19 cellular contexts compared by ENCODE assay signal in the genomic region with DNA sequence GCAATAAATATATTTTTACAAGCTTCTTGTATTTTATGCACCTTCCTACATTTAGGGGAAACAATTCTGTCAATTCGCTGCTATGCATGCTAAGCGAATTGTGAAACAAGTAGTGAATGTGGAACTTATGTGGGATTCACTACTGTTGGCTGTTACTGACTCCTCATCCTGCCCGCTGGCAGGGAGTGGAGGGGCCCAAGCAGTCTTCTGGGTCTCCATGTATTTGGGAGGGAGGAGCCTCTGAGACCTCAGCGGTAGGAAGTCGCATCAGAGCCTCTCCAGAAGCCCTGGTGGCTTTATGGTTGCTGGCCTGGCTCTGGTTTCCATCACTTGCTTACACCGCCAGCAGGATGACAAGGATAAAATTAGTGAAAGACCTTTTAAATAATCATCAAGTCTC. TPM values are rescaled to one million over a fixed set of nuclear protein-coding genes. Genes with fewer than 3 reads are reported as not detected.
DNase-seq lines count a peak whose midpoint lies in the region; ATAC-seq and TF ChIP-seq lines count a peak whose summit lies in the region.
"Had no signal": no experiment of that assay in that cellular context is flagged by ENCODE, and none has a peak within 500 bp of the region (broad histone marks: within the 10 kb centered on the region; RNA-seq: fewer than 3 reads in every experiment).

No MANE protein-coding gene starts in this region.

- H3K4me1 ChIP-seq in SK-N-SH (ENCODE audit: control insufficient read depth in 1 of 2, insufficient read depth in 2 of 2, low read depth in 1 of 2, low read length in 1 of 2) (peaks cover 4 to 18% of the 10 kb centered on the region in 2 experiments; a peak in 3 of 4 replicates), body of pancreas (peaks cover 34% of the 10 kb centered on the region)

- ATAC-seq in SK-N-SH treated with all-trans-retinoic acid at 6 μM for 48 hours (no peak), body of pancreas (no peak)
- ATAC-seq in stimulated activated effector memory CD8-positive, alpha-beta T cell treated with anti-CD3 and anti-CD28 coated beads, Interleukin-12 subunit alpha, Interleukin-12 subunit beta, amount 100 ng/mL, for 72 hours = no peak
- ATAC-seq: GM12878, sciatic nerve had no signal

- H2AFZ ChIP-seq in SK-N-SH (ENCODE audit: low read depth) = no peak overlapping the region

- H3K4me1 Mint-ChIP-seq in stimulated activated effector memory CD8-positive, alpha-beta T cell treated with anti-CD3 and anti-CD28 coated beads, Interleukin-12 subunit alpha, Interleukin-12 subunit beta, amount 100 ng/mL, for 72 hours = peaks cover 60% of the 10 kb centered on the region

- H3K9me3 Mint-ChIP-seq in stimulated activated effector memory CD8-positive, alpha-beta T cell treated with anti-CD3 and anti-CD28 coated beads, Interleukin-12 subunit alpha, Interleukin-12 subunit beta, amount 100 ng/mL, for 72 hours = no peaks in the 10 kb centered on the region

- H3K27me3 ChIP-seq in SK-N-SH (ENCODE audit: insufficient read depth) (no peaks in the 10 kb centered on the region; the same call in 1 of the 2 replicates), body of pancreas (no peaks in the 10 kb centered on the region)
- H3K27me3 ChIP-seq: tibial artery had no signal

- no peak overlapping the region for H3K4me2 ChIP-seq in SK-N-SH

- no peaks in the 10 kb centered on the region for H3K9me2 ChIP-seq in SK-N-SH

- TF ChIP-seq POLR2A in body of pancreas (IDR thresholded peaks at IDR 0.05) = no peak

- no peak overlapping the region for H3K9ac ChIP-seq in SK-N-SH

- H3K9me3 ChIP-seq in SK-N-SH = no peaks in the 10 kb centered on the region
- H3K9me3 ChIP-seq in body of pancreas = no peaks in the 10 kb centered on the region
- H3K9me3 ChIP-seq: esophagus squamous epithelium, tibial artery had no signal

- POLR2A ChIA-PET in SK-N-SH (lab: Yijun Ruan, JAX) = no interaction called here

- TF ChIP-seq CTCF in SK-N-SH (IDR thresholded peaks at IDR 0.05) (no peak), body of pancreas (IDR thresholded peaks at IDR 0.05) (no peak)

- CTCF ChIA-PET in SK-N-SH (lab: Yijun Ruan, JAX) = interaction anchor here (1.4 to 2.4 kb wide), 2 partner anchors 29 to 65 kb away, joined by 3 to 6 read pairs; no protein-coding TSS in a partner anchor

- DNase-seq in SK-N-SH (peak; percentile 38), NOMO-1 (lab: John Stamatoyannopoulos, UW; ENCODE audit: unreplicated experiment in 2 of 2) (peak; percentile 44 to 62), body of pancreas (no peak), UCSD-AML1 (lab: John Stamatoyannopoulos, UW; ENCODE audit: unreplicated experiment) (no peak), hepatic stellate cell (ENCODE audit: low spot score) (no peak), HuH-7.5 (ENCODE audit: low spot score) (no peak)
- no peak for DNase-seq in stimulated activated effector memory CD8-positive, alpha-beta T cell treated with anti-CD3 and anti-CD28 coated beads, Interleukin-12 subunit alpha, Interleukin-12 subunit beta, amount 100 ng/mL, for 72 hours (ENCODE audit: low spot score in 2 of 2)
- DNase-seq: activated gamma-delta T cell treated with Interleukin-2 at 50 U/mL for 16 hours; esophagus squamous epithelium; kidney; NCI-H226; NK-92 treated with Interleukin-12 subunit alpha and Interleukin-12 subunit beta, amount 100 ng/mL, for 24 hours; stimulated activated CD4-positive, alpha-beta T cell treated with anti-CD3 and anti-CD28 coated beads, Interleukin-2, amount 100 ng/mL, for 48 hours; stimulated activated CD8-positive, alpha-beta memory T cell treated with anti-CD3 and anti-CD28 coated beads, Interleukin-4, amount 100 ng/mL, for 48 hours; tibial artery had no signal

- intact Hi-C loops in body of pancreas (cut with DNase I) = no loop called here

- peak overlapping the region; percentile 98 for H3K27ac Mint-ChIP-seq in stimulated activated effector memory CD8-positive, alpha-beta T cell treated with anti-CD3 and anti-CD28 coated beads, Interleukin-12 subunit alpha, Interleukin-12 subunit beta, amount 100 ng/mL, for 72 hours

- TF ChIP-seq RAD21 in SK-N-SH (IDR thresholded peaks at IDR 0.05; ENCODE audit: low read length) = no peak

- H3K36me3 ChIP-seq in SK-N-SH (replicated peaks in 1 of 2; ENCODE audit: control insufficient read depth in 1 of 2, insufficient read depth in 2 of 2, low read length in 1 of 2) (no peaks in the 10 kb centered on the region), body of pancreas (replicated peaks in 1 of 2; ENCODE audit: insufficient read depth in 1 of 2, low read depth in 2 of 2) (no peaks in the 10 kb centered on the region)
- H3K36me3 ChIP-seq: esophagus squamous epithelium, tibial artery had no signal

- H3F3A ChIP-seq in SK-N-SH (replicated peaks; ENCODE audit: insufficient read depth) = peaks cover 7% of the 10 kb centered on the region

- H3K4me3 ChIP-seq in SK-N-SH (ENCODE audit: low read depth in 2 of 2, low read length in 1 of 2) (no peak overlapping the region), body of pancreas (no peak overlapping the region)
- H3K4me3 ChIP-seq: esophagus squamous epithelium, GM12878, tibial artery had no signal

- peak overlapping the region; percentile 8 for H3K4me3 Mint-ChIP-seq in stimulated activated effector memory CD8-positive, alpha-beta T cell treated with anti-CD3 and anti-CD28 coated beads, Interleukin-12 subunit alpha, Interleukin-12 subunit beta, amount 100 ng/mL, for 72 hours

- H3K79me2 ChIP-seq in SK-N-SH (ENCODE audit: insufficient read depth) = peaks cover 6% of the 10 kb centered on the region

- no peak for TF ChIP-seq EP300 in SK-N-SH (IDR thresholded peaks at IDR 0.05; ENCODE audit: borderline replicate concordance in 1 of 2, low read depth in 1 of 2, low read length in 1 of 2)

- H3K27ac ChIP-seq in SK-N-SH (ENCODE audit: low read depth in 2 of 2, low read length in 1 of 2) = no peak overlapping the region
- H3K27ac ChIP-seq in body of pancreas = peak overlapping the region; percentile 22 to 99 (median 74)
- H3K27ac ChIP-seq: 22Rv1, tibial artery had no signal

- WGBS in SK-N-SH (ENCODE audit: low lambda C conversion rate) = 98% methylated on average over 4 of the region's 6 CpGs
- WGBS in body of pancreas, 2 donors = 47 to 50% methylated on average over 4 to 6 of the region's 6 CpGs

- no peaks in the 10 kb centered on the region for H4K20me1 ChIP-seq in SK-N-SH (ENCODE audit: insufficient read depth)

- H3K36me3 Mint-ChIP-seq in stimulated activated effector memory CD8-positive, alpha-beta T cell treated with anti-CD3 and anti-CD28 coated beads, Interleukin-12 subunit alpha, Interleukin-12 subunit beta, amount 100 ng/mL, for 72 hours = peaks cover 23% of the 10 kb centered on the region

TF ChIP-seq in SK-N-SH, 30 proteins besides CTCF, POLR2A, EP300 and RAD21 (continues in another document):
- TF ChIP-seq, protein P1, sequence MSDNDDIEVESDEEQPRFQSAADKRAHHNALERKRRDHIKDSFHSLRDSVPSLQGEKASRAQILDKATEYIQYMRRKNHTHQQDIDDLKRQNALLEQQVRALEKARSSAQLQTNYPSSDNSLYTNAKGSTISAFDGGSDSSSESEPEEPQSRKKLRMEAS (IDR thresholded peaks at IDR 0.05; ENCODE audit: low read depth) = no peak
- TF ChIP-seq YY1 (IDR thresholded peaks at IDR 0.05; ENCODE audit: low read depth) (no peak), EZH2phosphoT487 (IDR thresholded peaks at IDR 0.05; ENCODE audit: borderline replicate concordance, low read depth) (no peak), TEAD4 (IDR thresholded peaks at IDR 0.05; ENCODE audit: borderline replicate concordance, insufficient read depth) (no peak), SIN3A (IDR thresholded peaks at IDR 0.05; ENCODE audit: borderline replicate concordance, low read depth, low read length) (no peak), RFX5 (IDR thresholded peaks at IDR 0.05; ENCODE audit: low read length) (no peak), FOXJ3 (CRISPR knock-in tag; IDR thresholded peaks at IDR 0.05) (no peak), NRF1 (IDR thresholded peaks at IDR 0.05; ENCODE audit: low read depth, low read length) (no peak), GATA2 (CRISPR knock-in tag; IDR thresholded peaks at IDR 0.05) (no peak), SMC3 (IDR thresholded peaks at IDR 0.05; ENCODE audit: low read depth, low read length) (no peak)
- TF ChIP-seq, protein P2, sequence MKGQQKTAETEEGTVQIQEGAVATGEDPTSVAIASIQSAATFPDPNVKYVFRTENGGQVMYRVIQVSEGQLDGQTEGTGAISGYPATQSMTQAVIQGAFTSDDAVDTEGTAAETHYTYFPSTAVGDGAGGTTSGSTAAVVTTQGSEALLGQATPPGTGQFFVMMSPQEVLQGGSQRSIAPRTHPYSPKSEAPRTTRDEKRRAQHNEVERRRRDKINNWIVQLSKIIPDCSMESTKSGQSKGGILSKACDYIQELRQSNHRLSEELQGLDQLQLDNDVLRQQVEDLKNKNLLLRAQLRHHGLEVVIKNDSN (IDR thresholded peaks at IDR 0.05; ENCODE audit: borderline replicate concordance, low read depth) = no peak

TF ChIP-seq in SK-N-SH treated with all-trans-retinoic acid at 6 μM for 48 hours, 23 proteins besides CTCF, POLR2A, EP300 and RAD21:
- TF ChIP-seq, protein P3, sequence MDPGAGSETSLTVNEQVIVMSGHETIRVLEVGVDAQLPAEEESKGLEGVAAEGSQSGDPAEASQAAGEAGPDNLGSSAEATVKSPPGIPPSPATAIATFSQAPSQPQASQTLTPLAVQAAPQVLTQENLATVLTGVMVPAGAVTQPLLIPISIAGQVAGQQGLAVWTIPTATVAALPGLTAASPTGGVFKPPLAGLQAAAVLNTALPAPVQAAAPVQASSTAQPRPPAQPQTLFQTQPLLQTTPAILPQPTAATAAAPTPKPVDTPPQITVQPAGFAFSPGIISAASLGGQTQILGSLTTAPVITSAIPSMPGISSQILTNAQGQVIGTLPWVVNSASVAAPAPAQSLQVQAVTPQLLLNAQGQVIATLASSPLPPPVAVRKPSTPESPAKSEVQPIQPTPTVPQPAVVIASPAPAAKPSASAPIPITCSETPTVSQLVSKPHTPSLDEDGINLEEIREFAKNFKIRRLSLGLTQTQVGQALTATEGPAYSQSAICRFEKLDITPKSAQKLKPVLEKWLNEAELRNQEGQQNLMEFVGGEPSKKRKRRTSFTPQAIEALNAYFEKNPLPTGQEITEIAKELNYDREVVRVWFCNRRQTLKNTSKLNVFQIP (CRISPR knock-in tag; IDR thresholded peaks at IDR 0.05; ENCODE audit: borderline replicate concordance, low read depth) = no peak

RNA-seq across cellular contexts. Expression of a gene that starts 3.7 kb away (rescaled TPM):
- 5.0 and 6.8 TPM in 2 replicates for polyA plus RNA-seq in SK-N-SH (2012; rRNA removed)
- 8.3 and 9.2 TPM in 2 replicates for polyA plus RNA-seq in SK-N-SH (2012; cell fraction: cytosol; rRNA removed)
- polyA plus RNA-seq in SK-N-SH (2012; cell fraction: nucleus; rRNA removed) = 2.7 and 5.2 TPM in 2 replicates
- total RNA-seq in body of pancreas = 10 to 100 TPM; 21.8 to 34.8 TPM

Comparison
In these comparisons a context has a peak if more than half of its experiments do, and no peak if none do; other contexts are left out.
1. DNase-seq: peak in SK-N-SH (single experiment) and NOMO-1 (2 of 2); none in body of pancreas (0 of 4), stimulated activated effector memory CD8-positive, alpha-beta T cell treated with anti-CD3 and anti-CD28 coated beads, Interleukin-12 subunit alpha, Interleukin-12 subunit beta, amount 100 ng/mL, for 72 hours (0 of 2), UCSD-AML1 (single experiment), hepatic stellate cell (single experiment) and HuH-7.5 (single experiment).
2. H3K27ac ChIP-seq: peak in body of pancreas (4 of 4); none in SK-N-SH (0 of 2).